ENCODE assay signal across 37 cellular contexts in genomic region chr11:61560751-61561150, GRCh38. TPM values are rescaled to one million over a fixed set of nuclear protein-coding genes. Genes with fewer than 3 reads are reported as not detected.
"Had no signal": no experiment of that assay in that cellular context is flagged by ENCODE, and none has a peak within 500 bp of the region (broad histone marks: within the 10 kb centered on the region; RNA-seq: fewer than 3 reads in every experiment).

No MANE protein-coding gene starts in this region.

- H3K4me1 ChIP-seq: ascending aorta had no signal

- H3K4me1 Mint-ChIP-seq: activated B cell treated with CpG ODN at 0.5 μM for 24 hours; activated CD4-positive, alpha-beta T cell treated with anti-CD3 and anti-CD28 coated beads, Interleukin-2, amount 10 ng/mL, durations not matched to agents 24 days and 14 days; activated naive CD8-positive, alpha-beta T cell treated with anti-CD3 and anti-CD28 coated beads for 36 hours; activated T-helper 17 cell treated with anti-CD3 and anti-CD28 coated beads, Interleukin-2, amount 50 U/mL, for 72 hours; central memory CD8-positive, alpha-beta T cell had no signal

- H3K36me3 Mint-ChIP-seq: activated CD4-positive, alpha-beta memory T cell treated with anti-CD3 and anti-CD28 coated beads for 36 hours; activated naive CD4-positive, alpha-beta T cell treated with anti-CD3 and anti-CD28 coated beads, Interleukin-2, amount 50 U/mL, for 72 hours; activated naive CD8-positive, alpha-beta T cell treated with anti-CD3 and anti-CD28 coated beads for 36 hours; brain had no signal

- H3K4me3 ChIP-seq: ascending aorta, cardiac muscle cell had no signal

- ATAC-seq: activated CD8-positive, alpha-beta T cell treated with anti-CD3 and anti-CD28 coated beads for 36 hours; activated naive CD4-positive, alpha-beta T cell treated with anti-CD3 and anti-CD28 coated beads, Interleukin-2, amount 50 U/mL, for 72 hours; activated T-cell treated with anti-CD3 and anti-CD28 coated beads, Interleukin-2, amount 50 U/mL, for 4 hours; activated T-cell treated with anti-CD3 and anti-CD28 coated beads, Interleukin-2, amount 50 U/mL, for 72 hours; activated T-helper 17 cell treated with anti-CD3 and anti-CD28 coated beads, Interleukin-2, amount 50 U/mL, for 72 hours had no signal

- H3K4me3 Mint-ChIP-seq: activated B cell treated with CpG ODN at 0.5 μM for 24 hours; activated CD4-positive, alpha-beta memory T cell treated with anti-CD3 and anti-CD28 coated beads for 36 hours; activated CD4-positive, alpha-beta T cell treated with anti-CD3 and anti-CD28 coated beads, Interleukin-2, amount 10 ng/mL, durations not matched to agents 24 days and 14 days; activated CD8-positive, alpha-beta T cell treated with anti-CD3 and anti-CD28 coated beads for 36 hours; activated naive CD4-positive, alpha-beta T cell treated with anti-CD3 and anti-CD28 coated beads for 36 hours; activated naive CD8-positive, alpha-beta T cell treated with anti-CD3 and anti-CD28 coated beads for 36 hours; activated T-cell treated with anti-CD3 and anti-CD28 coated beads, Interleukin-2, amount 50 U/mL, for 4 hours; activated T-cell treated with anti-CD3 and anti-CD28 coated beads, Interleukin-2, amount 50 U/mL, for 72 hours; activated T-helper 1 cell treated with anti-CD3 and anti-CD28 coated beads, Interleukin-12 subunit alpha, Interleukin-12 subunit beta, Interleukin-2, Interleukin-4 antibody, amounts not matched to agents 30 ng/mL and 10 ng/mL and 1 ng/mL, durations not matched to agents 14 hours and 24 hours and 36 hours; activated T-helper 17 cell treated with anti-CD3 and anti-CD28 coated beads, Interleukin-2, amount 50 U/mL, for 72 hours; brain; central memory CD8-positive, alpha-beta T cell; T-helper 1 cell treated with Interleukin-12 subunit alpha and Interleukin-12 subunit beta and Interleukin-4 antibody, amounts not matched to agents 30 μg/mL and 1 μg/mL, for 36 hours; T-helper 2 cell treated with Interferon-gamma antibody and Interleukin-4, amounts not matched to agents 5 μg/mL and 100 μg/mL, for 36 hours had no signal

- DNase-seq: activated B cell treated with CpG ODN at 0.5 μM for 24 hours; activated CD4-positive, alpha-beta memory T cell treated with anti-CD3 and anti-CD28 coated beads for 36 hours; activated CD4-positive, alpha-beta T cell treated with anti-CD3 and anti-CD28 coated beads for 4 hours; activated CD4-positive, alpha-beta T cell treated with anti-CD3 and anti-CD28 coated beads, Interleukin-2, amount 10 ng/mL, durations not matched to agents 24 days and 14 days; activated CD4-positive, alpha-beta T cell treated with anti-CD3 and anti-CD28 coated beads, Interleukin-2, amount 50 U/mL, for 1 hour; activated CD4-positive, alpha-beta T cell treated with anti-CD3 and anti-CD28 coated beads, Interleukin-2, amount 50 U/mL, for 4 hours; activated CD4-positive, CD25-positive, alpha-beta regulatory T cell treated with anti-CD3 and anti-CD28 coated beads, Interleukin-2, amount 50 U/mL, for 72 hours; activated CD8-positive, alpha-beta memory T cell treated with anti-CD3 and anti-CD28 coated beads, Interleukin-2, amount 50 U/mL, for 4 hours; activated CD8-positive, alpha-beta T cell treated with anti-CD3 and anti-CD28 coated beads for 36 hours; activated effector memory CD4-positive, alpha-beta T cell treated with anti-CD3 and anti-CD28 coated beads, Interleukin-2, amount 50 U/mL, for 16 hours; activated gamma-delta T cell treated with Interleukin-2 at 50 U/mL for 16 hours; activated naive CD4-positive, alpha-beta T cell; activated naive CD4-positive, alpha-beta T cell treated with anti-CD3 and anti-CD28 coated beads for 36 hours; activated naive CD4-positive, alpha-beta T cell treated with anti-CD3 and anti-CD28 coated beads, Interleukin-2, amount 50 U/mL, for 16 hours; activated naive CD8-positive, alpha-beta T cell treated with anti-CD3 and anti-CD28 coated beads for 36 hours; activated T-cell treated with anti-CD3 and anti-CD28 coated beads for 4 hours; activated T-cell treated with anti-CD3 and anti-CD28 coated beads, Interleukin-2, amount 50 U/mL, for 1 hour; activated T-cell treated with anti-CD3 and anti-CD28 coated beads, Interleukin-2, amount 50 U/mL, for 4 hours; activated T-cell treated with anti-CD3 and anti-CD28 coated beads, Interleukin-2, amount 50 U/mL, for 72 hours; amygdala; anterior cingulate cortex; T-helper 1 cell; T-helper 2 cell; T-helper 9 cell had no signal

- H3K27ac Mint-ChIP-seq: activated B cell treated with CpG ODN at 0.5 μM for 24 hours; activated CD4-positive, alpha-beta memory T cell treated with anti-CD3 and anti-CD28 coated beads for 36 hours; activated CD4-positive, alpha-beta T cell treated with anti-CD3 and anti-CD28 coated beads, Interleukin-2, amount 10 ng/mL, durations not matched to agents 24 days and 14 days; activated CD8-positive, alpha-beta T cell treated with anti-CD3 and anti-CD28 coated beads for 36 hours; activated naive CD4-positive, alpha-beta T cell treated with anti-CD3 and anti-CD28 coated beads for 36 hours; activated naive CD4-positive, alpha-beta T cell treated with anti-CD3 and anti-CD28 coated beads, Interleukin-2, amount 50 U/mL, for 72 hours; activated naive CD8-positive, alpha-beta T cell treated with anti-CD3 and anti-CD28 coated beads for 36 hours; activated T-cell treated with anti-CD3 and anti-CD28 coated beads, Interleukin-2, amount 50 U/mL, for 72 hours; activated T-helper 1 cell treated with anti-CD3 and anti-CD28 coated beads, Interleukin-12 subunit alpha, Interleukin-12 subunit beta, Interleukin-2, Interleukin-4 antibody, amounts not matched to agents 30 ng/mL and 10 ng/mL and 1 ng/mL, durations not matched to agents 14 hours and 24 hours and 36 hours; activated T-helper 17 cell treated with anti-CD3 and anti-CD28 coated beads, Interleukin-2, amount 50 U/mL, for 72 hours; T-helper 1 cell treated with Interleukin-12 subunit alpha and Interleukin-12 subunit beta and Interleukin-4 antibody, amounts not matched to agents 30 μg/mL and 1 μg/mL, for 36 hours; T-helper 2 cell treated with Interferon-gamma antibody and Interleukin-4, amounts not matched to agents 5 μg/mL and 100 μg/mL, for 36 hours had no signal

- H3K27ac ChIP-seq: ascending aorta, cardiac muscle cell, VCaP had no signal

- H3K9me3 Mint-ChIP-seq: activated B cell treated with CpG ODN at 0.5 μM for 24 hours; activated CD4-positive, alpha-beta memory T cell treated with anti-CD3 and anti-CD28 coated beads for 36 hours; activated CD4-positive, alpha-beta T cell treated with anti-CD3 and anti-CD28 coated beads, Interleukin-2, amount 10 ng/mL, durations not matched to agents 24 days and 14 days; activated CD8-positive, alpha-beta T cell treated with anti-CD3 and anti-CD28 coated beads for 36 hours; activated naive CD4-positive, alpha-beta T cell treated with anti-CD3 and anti-CD28 coated beads for 36 hours; activated naive CD4-positive, alpha-beta T cell treated with anti-CD3 and anti-CD28 coated beads, Interleukin-2, amount 50 U/mL, for 72 hours; activated naive CD8-positive, alpha-beta T cell treated with anti-CD3 and anti-CD28 coated beads for 36 hours; activated T-cell treated with anti-CD3 and anti-CD28 coated beads, Interleukin-2, amount 50 U/mL, for 4 hours; activated T-cell treated with anti-CD3 and anti-CD28 coated beads, Interleukin-2, amount 50 U/mL, for 72 hours; activated T-helper 1 cell treated with anti-CD3 and anti-CD28 coated beads, Interleukin-12 subunit alpha, Interleukin-12 subunit beta, Interleukin-2, Interleukin-4 antibody, amounts not matched to agents 30 ng/mL and 10 ng/mL and 1 ng/mL, durations not matched to agents 14 hours and 24 hours and 36 hours; activated T-helper 17 cell treated with anti-CD3 and anti-CD28 coated beads, Interleukin-2, amount 50 U/mL, for 72 hours; brain; central memory CD8-positive, alpha-beta T cell; T-helper 1 cell treated with Interleukin-12 subunit alpha and Interleukin-12 subunit beta and Interleukin-4 antibody, amounts not matched to agents 30 μg/mL and 1 μg/mL, for 36 hours; T-helper 2 cell treated with Interferon-gamma antibody and Interleukin-4, amounts not matched to agents 5 μg/mL and 100 μg/mL, for 36 hours had no signal

- H3K9me3 ChIP-seq: ascending aorta had no signal

- FAIRE-seq: bronchial epithelial cell, TTC549 had no signal

RNA-seq across cellular contexts. Expression of gene SYT7, which starts 20.1 kb away (rescaled TPM):
- total RNA-seq: activated B cell treated with CpG ODN at 0.5 μM for 24 hours; activated CD4-positive, alpha-beta memory T cell treated with anti-CD3 and anti-CD28 coated beads for 36 hours; activated CD8-positive, alpha-beta T cell treated with anti-CD3 and anti-CD28 coated beads for 36 hours; activated naive CD4-positive, alpha-beta T cell treated with anti-CD3 and anti-CD28 coated beads for 36 hours; activated naive CD4-positive, alpha-beta T cell treated with anti-CD3 and anti-CD28 coated beads, Interleukin-2, amount 50 U/mL, for 72 hours; activated naive CD8-positive, alpha-beta T cell treated with anti-CD3 and anti-CD28 coated beads for 36 hours; activated T-cell treated with anti-CD3 and anti-CD28 coated beads, Interleukin-2, amount 50 U/mL, for 72 hours had no signal

RNA-seq across cellular contexts. Expression of gene LRRC10B, which starts 52.2 kb away (rescaled TPM):
- total RNA-seq: activated B cell treated with CpG ODN at 0.5 μM for 24 hours; activated CD4-positive, alpha-beta memory T cell treated with anti-CD3 and anti-CD28 coated beads for 36 hours; activated CD8-positive, alpha-beta memory T cell treated with anti-CD3 and anti-CD28 coated beads for 36 hours; activated CD8-positive, alpha-beta T cell treated with anti-CD3 and anti-CD28 coated beads for 36 hours; activated naive CD4-positive, alpha-beta T cell treated with anti-CD3 and anti-CD28 coated beads for 36 hours; activated naive CD4-positive, alpha-beta T cell treated with anti-CD3 and anti-CD28 coated beads, Interleukin-2, amount 50 U/mL, for 72 hours; activated naive CD8-positive, alpha-beta T cell treated with anti-CD3 and anti-CD28 coated beads for 36 hours; activated T-cell treated with anti-CD3 and anti-CD28 coated beads, Interleukin-2, amount 50 U/mL, for 4 hours; activated T-cell treated with anti-CD3 and anti-CD28 coated beads, Interleukin-2, amount 50 U/mL, for 72 hours; activated T-helper 1 cell treated with anti-CD3 and anti-CD28 coated beads, Interleukin-12 subunit alpha, Interleukin-12 subunit beta, Interleukin-2, Interleukin-4 antibody, amounts not matched to agents 30 ng/mL and 10 ng/mL and 1 ng/mL, durations not matched to agents 14 hours and 24 hours and 36 hours; activated T-helper 17 cell treated with anti-CD3 and anti-CD28 coated beads, Interleukin-2, amount 50 U/mL, for 72 hours; bronchial epithelial cell had no signal
